30 cellular contexts compared by ENCODE assay signal in the genomic region with DNA sequence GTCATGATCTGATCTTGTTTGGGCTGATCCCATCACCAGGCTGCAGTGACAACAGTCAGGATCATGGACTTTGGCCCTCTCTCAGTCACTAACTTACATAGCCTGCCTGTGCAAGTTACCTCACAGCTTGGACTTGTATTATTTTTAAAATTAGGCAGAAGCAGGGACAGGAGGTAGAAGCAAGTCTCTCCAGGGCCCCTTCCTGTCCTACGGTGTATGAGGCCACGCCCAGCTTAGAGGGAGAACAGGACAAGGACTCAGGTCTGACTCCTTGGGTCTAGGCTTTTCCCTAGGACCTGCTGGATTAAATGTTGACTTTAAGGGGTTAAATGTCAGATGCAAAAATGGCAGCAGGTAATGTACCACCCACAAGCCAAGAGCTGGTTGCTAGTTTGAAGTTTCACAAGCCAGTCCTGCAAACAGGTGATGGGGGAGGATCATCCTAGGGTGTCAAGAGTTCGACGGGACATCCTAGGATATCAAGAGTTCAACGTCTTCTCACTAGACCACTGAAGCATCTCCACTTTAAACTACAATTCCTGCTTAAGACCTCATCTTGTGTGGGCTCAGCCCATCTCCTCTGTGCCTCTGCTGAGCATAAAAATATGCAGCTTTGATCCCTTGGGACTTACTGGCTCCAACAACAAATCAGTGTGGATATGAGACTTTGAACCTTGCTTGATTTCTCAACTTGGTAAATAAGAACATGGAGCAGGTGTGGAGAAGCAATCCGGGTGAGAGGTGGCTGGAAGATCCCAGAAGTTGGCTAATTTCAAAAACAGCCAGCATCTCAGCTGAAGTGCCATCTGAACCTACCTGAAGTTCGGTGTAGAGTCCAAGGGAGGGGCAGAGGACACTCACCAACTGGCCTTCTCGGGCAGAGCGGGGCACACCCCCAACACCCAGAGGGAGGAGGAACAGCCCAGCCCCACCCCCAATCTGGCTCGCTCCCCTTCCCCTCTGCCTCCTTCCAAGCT. TPM values are rescaled to one million over a fixed set of nuclear protein-coding genes. Genes with fewer than 3 reads are reported as not detected.
DNase-seq lines count a peak whose midpoint lies in the region; ATAC-seq and TF ChIP-seq lines count a peak whose summit lies in the region.
"Had no signal": no experiment of that assay in that cellular context is flagged by ENCODE, and none has a peak within 500 bp of the region (broad histone marks: within the 10 kb centered on the region; RNA-seq: fewer than 3 reads in every experiment).

No MANE protein-coding gene starts in this region.

- H3K4me1 Mint-ChIP-seq in activated naive CD8-positive, alpha-beta T cell treated with anti-CD3 and anti-CD28 coated beads for 36 hours: peaks cover 4% of the 10 kb centered on the region

- TF ChIP-seq CTCF in PC-9 (conservative IDR thresholded peaks at IDR 0.05) (no peak), hepatocyte (IDR thresholded peaks at IDR 0.05; ENCODE audit: poor library complexity) (no peak)

- H3K4me3 Mint-ChIP-seq in activated naive CD8-positive, alpha-beta T cell treated with anti-CD3 and anti-CD28 coated beads for 36 hours: no peak overlapping the region
- H3K4me3 Mint-ChIP-seq: activated T-helper 1 cell treated with anti-CD3 and anti-CD28 coated beads, Interleukin-12 subunit alpha, Interleukin-12 subunit beta, Interleukin-2, Interleukin-4 antibody, amounts not matched to agents 30 ng/mL and 10 ng/mL and 1 ng/mL, durations not matched to agents 14 hours and 24 hours and 36 hours; B cell; natural killer cell had no signal

- ATAC-seq in GM21423 (IDR thresholded peaks at IDR 0.05; ENCODE audit: unreplicated experiment): no peak
- ATAC-seq: natural killer cell; PC-3; Right ventricle myocardium inferior; stimulated activated naive CD8-positive, alpha-beta T cell treated with anti-CD3 and anti-CD28 coated beads, Interleukin-15, Interleukin-2, amounts not matched to agents 100 U/mL and 50 U/mL, for 24 hours had no signal

- no TSS peak for BruUV-seq in PC-9 (replicated peaks; lab: Mats Ljungman, UMichigan)

- H3K4me1 ChIP-seq in BLaER1 (peaks cover 22% of the 10 kb centered on the region), PC-9 (replicated peaks; ENCODE audit: insufficient read depth) (peaks cover 14% of the 10 kb centered on the region; the same call in 1 of the 2 replicates), hepatocyte (ENCODE audit: insufficient read depth) (peaks cover 17% of the 10 kb centered on the region), mucosa of stomach (ENCODE audit: control insufficient read depth, insufficient read depth, low read length) (peaks cover 33% of the 10 kb centered on the region)
- H3K4me1 ChIP-seq: vagina had no signal

- H3K4me2 ChIP-seq in BLaER1 (peak overlapping the region; percentile 39), PC-9 (peak overlapping the region; percentile 21), hepatocyte (peak overlapping the region; percentile 40)
- H3K4me2 ChIP-seq: smooth muscle cell had no signal

- H4K20me1 ChIP-seq in BLaER1: no peaks in the 10 kb centered on the region
- no peaks in the 10 kb centered on the region for H4K20me1 ChIP-seq in PC-9 (ENCODE audit: insufficient read depth)
- no peaks in the 10 kb centered on the region for H4K20me1 ChIP-seq in hepatocyte (ENCODE audit: insufficient read depth, poor library complexity, severe bottlenecking)

- H3F3A ChIP-seq in PC-9 (ENCODE audit: insufficient read depth, low read depth): 0 out of 2 replicates have a peak, but pooled peaks cover 8% of the 10 kb centered on the region

- intact Hi-C loops in PC-9 (cut with micrococcal nuclease; ENCODE audit: unreplicated experiment): no loop called here

- POLR2A ChIA-PET in PC-9 (lab: Charles Lee; ENCODE audit: unreplicated experiment): no interaction called here

- H3K79me2 ChIP-seq in PC-9 (ENCODE audit: low read depth): no peaks in the 10 kb centered on the region
- H3K79me2 ChIP-seq in hepatocyte: peaks cover 5% of the 10 kb centered on the region

- H3K27ac ChIP-seq in BLaER1: no peak overlapping the region
- H3K27ac ChIP-seq in PC-9: no peak overlapping the region
- H3K27ac ChIP-seq in hepatocyte: peak overlapping the region; percentile 88
- H3K27ac ChIP-seq: left ventricle myocardium inferior, thoracic aorta, vagina had no signal

- 60% methylated on average over 9 of the region's 10 CpGs for WGBS in hepatocyte (ENCODE audit: low lambda C conversion rate, missing lambda C conversion rate)

- H3K27ac Mint-ChIP-seq in activated naive CD8-positive, alpha-beta T cell treated with anti-CD3 and anti-CD28 coated beads for 36 hours: no peak overlapping the region
- H3K27ac Mint-ChIP-seq: activated T-helper 1 cell treated with anti-CD3 and anti-CD28 coated beads, Interleukin-12 subunit alpha, Interleukin-12 subunit beta, Interleukin-2, Interleukin-4 antibody, amounts not matched to agents 30 ng/mL and 10 ng/mL and 1 ng/mL, durations not matched to agents 14 hours and 24 hours and 36 hours; B cell; natural killer cell had no signal

- no peaks in the 10 kb centered on the region for H3K27me3 ChIP-seq in BLaER1
- no peaks in the 10 kb centered on the region for H3K27me3 ChIP-seq in PC-9 (ENCODE audit: insufficient read depth, low read depth)
- H3K27me3 ChIP-seq in hepatocyte: no peaks in the 10 kb centered on the region
- H3K27me3 ChIP-seq in mucosa of stomach (ENCODE audit: control insufficient read depth, insufficient read depth, low read length): no peaks in the 10 kb centered on the region
- H3K27me3 ChIP-seq: vagina had no signal

- peaks cover 4% of the 10 kb centered on the region for H3K36me3 Mint-ChIP-seq in activated naive CD8-positive, alpha-beta T cell treated with anti-CD3 and anti-CD28 coated beads for 36 hours
- H3K36me3 Mint-ChIP-seq: natural killer cell had no signal

- H2AFZ ChIP-seq in PC-9 (no peak overlapping the region), hepatocyte (no peak overlapping the region)

- H3K9me2 ChIP-seq in PC-9 (ENCODE audit: insufficient read depth) (no peaks in the 10 kb centered on the region), hepatocyte (replicated peaks; ENCODE audit: insufficient read depth) (no peaks in the 10 kb centered on the region)

- no peaks in the 10 kb centered on the region for H3K9me3 Mint-ChIP-seq in activated naive CD8-positive, alpha-beta T cell treated with anti-CD3 and anti-CD28 coated beads for 36 hours
- H3K9me3 Mint-ChIP-seq: activated T-helper 1 cell treated with anti-CD3 and anti-CD28 coated beads, Interleukin-12 subunit alpha, Interleukin-12 subunit beta, Interleukin-2, Interleukin-4 antibody, amounts not matched to agents 30 ng/mL and 10 ng/mL and 1 ng/mL, durations not matched to agents 14 hours and 24 hours and 36 hours; natural killer cell had no signal

- H3K36me3 ChIP-seq in BLaER1 (no peaks in the 10 kb centered on the region), PC-9 (ENCODE audit: low read depth) (no peaks in the 10 kb centered on the region), hepatocyte (replicated peaks; ENCODE audit: insufficient read depth, low read depth) (no peaks in the 10 kb centered on the region), mucosa of stomach (ENCODE audit: control insufficient read depth, insufficient read depth, low read length) (no peaks in the 10 kb centered on the region)
- H3K36me3 ChIP-seq: thoracic aorta, vagina had no signal

- H3K9me3 ChIP-seq in BLaER1 (no peaks in the 10 kb centered on the region), PC-9 (ENCODE audit: insufficient read depth, low read depth) (no peaks in the 10 kb centered on the region), hepatocyte (ENCODE audit: low read depth) (no peaks in the 10 kb centered on the region), mucosa of stomach (ENCODE audit: control insufficient read depth, low read length) (no peaks in the 10 kb centered on the region)
- H3K9me3 ChIP-seq: left ventricle myocardium inferior, thoracic aorta, vagina had no signal

- DNase-seq in PC-9 (no peak), hepatocyte (ENCODE audit: low spot score) (peak; percentile 69), cerebellar nuclear complex (lab: John Stamatoyannopoulos, UW) (no peak), NCI-H82 treated with DMSO at 0.1 percent for 48 hours (lab: John Stamatoyannopoulos, UW; ENCODE audit: unreplicated experiment) (no peak)
- DNase-seq in activated naive CD8-positive, alpha-beta T cell treated with anti-CD3 and anti-CD28 coated beads for 36 hours: no peak
- DNase-seq: ACHN; activated CD4-positive, alpha-beta T cell treated with anti-CD3 and anti-CD28 coated beads, Interleukin-2, amount 50 U/mL, for 48 hours; activated CD4-positive, CD25-positive, alpha-beta regulatory T cell treated with anti-CD3 and anti-CD28 coated beads, Interleukin-2, amount 50 U/mL, for 72 hours; activated naive CD4-positive, alpha-beta T cell treated with anti-CD3 and anti-CD28 coated beads, Interleukin-2, amount 50 U/mL, for 16 hours; amniotic stem cell; effector CD4-positive, alpha-beta T cell; hypothalamus; left ventricle myocardium inferior; natural killer cell; NCI-H1417; NCI-H2029 treated with DMSO at 0.1 percent for 48 hours; NCI-H2227 treated with DMSO at 0.1 percent for 48 hours; NK-92 treated with Interleukin-12 subunit alpha and Interleukin-12 subunit beta, amount 100 ng/mL, for 24 hours; PC-3; retina; stimulated activated naive CD8-positive, alpha-beta T cell treated with anti-CD3 and anti-CD28 coated beads, Interleukin-15, Interleukin-2, amounts not matched to agents 100 U/mL and 50 U/mL, for 24 hours had no signal

- CTCF ChIA-PET in PC-9 (lab: Charles Lee): no interaction called here

- H3K27me3 Mint-ChIP-seq in activated naive CD8-positive, alpha-beta T cell treated with anti-CD3 and anti-CD28 coated beads for 36 hours: no peaks in the 10 kb centered on the region
- H3K27me3 Mint-ChIP-seq: B cell had no signal

- H3K4me3 ChIP-seq in BLaER1: no peak overlapping the region
- no peak overlapping the region for H3K4me3 ChIP-seq in PC-9
- H3K4me3 ChIP-seq in hepatocyte: no peak overlapping the region
- H3K4me3 ChIP-seq in mucosa of stomach (ENCODE audit: low read length): peak overlapping the region; percentile 10
- H3K4me3 ChIP-seq: left ventricle myocardium inferior, smooth muscle cell, thoracic aorta, vagina had no signal

- H3K9ac ChIP-seq in BLaER1: no peak overlapping the region
- no peak overlapping the region for H3K9ac ChIP-seq in mucosa of stomach (ENCODE audit: low read length)

RNA-seq across cellular contexts. Expression of a gene that starts 39.5 kb away (rescaled TPM):
- total RNA-seq in PC-9 (2021) (12.5 and 15.2 TPM in 2 replicates), hepatocyte (25.7 and 34.6 TPM in 2 replicates)
- polyA plus RNA-seq in hepatocyte: 25.8 and 26.1 TPM in 2 replicates
- 10 to 100 TPM in 1 of 2 experiments, 1 to 10 TPM in 1; 8.3 to 10.8 TPM for total RNA-seq in activated naive CD8-positive, alpha-beta T cell treated with anti-CD3 and anti-CD28 coated beads for 36 hours
